In genomic region chr2:200873561-200873960, GRCh38 we compare ENCODE assay signal across 1 cellular context.
TF ChIP-seq lines count a peak whose summit lies in the region.

No MANE protein-coding gene starts in this region.

TF ChIP-seq in K562, 482 proteins besides CTCF, POLR2A, EP300 and RAD21 (continues in another document):
- TF ChIP-seq BHLHE40 (IDR thresholded peaks at IDR 0.05; ENCODE audit: low read length) = no peak
- TF ChIP-seq MCM5 (IDR thresholded peaks at IDR 0.05; ENCODE audit: low read depth) = no peak
- TF ChIP-seq TAF7 (tag; IDR thresholded peaks at IDR 0.05) = no peak
- TF ChIP-seq MGA (IDR thresholded peaks at IDR 0.05) = peak; percentile 21; the same call in 1 of the 2 replicates
- TF ChIP-seq MCM2 (IDR thresholded peaks at IDR 0.05; ENCODE audit: low read depth) = no peak
- TF ChIP-seq ZNF324 (CRISPR knock-in tag; IDR thresholded peaks at IDR 0.05) = no peak
- TF ChIP-seq FOXJ2 (tag; IDR thresholded peaks at IDR 0.05) = no peak
- TF ChIP-seq ZNF23 (CRISPR knock-in tag; IDR thresholded peaks at IDR 0.05) = no peak
- no peak for TF ChIP-seq HNRNPH1 (optimal IDR thresholded peaks at IDR 0.05; ENCODE audit: low read depth, low read length)
- TF ChIP-seq ZNF584 (CRISPR knock-in tag; IDR thresholded peaks at IDR 0.05; ENCODE audit: low read depth) = peak; percentile 30; the same call in 1 of the 2 replicates
- no peak for TF ChIP-seq ZNF224 (CRISPR knock-in tag; IDR thresholded peaks at IDR 0.05)
- TF ChIP-seq AFF4 (CRISPR knock-in tag; IDR thresholded peaks at IDR 0.05) = no peak
- TF ChIP-seq ZSCAN32 (CRISPR knock-in tag; IDR thresholded peaks at IDR 0.05) = no peak
- TF ChIP-seq ZNF583 (CRISPR knock-in tag; IDR thresholded peaks at IDR 0.05) = no peak
- TF ChIP-seq ZNF217 (CRISPR knock-in tag; IDR thresholded peaks at IDR 0.05) = no peak
- no peak for TF ChIP-seq ATF6 (CRISPR knock-in tag; IDR thresholded peaks at IDR 0.05)
- no peak for TF ChIP-seq SNRNP70 (optimal IDR thresholded peaks at IDR 0.05; ENCODE audit: low read depth, low read length)
- TF ChIP-seq ZNF511 (CRISPR knock-in tag; IDR thresholded peaks at IDR 0.05) = no peak
- no peak for TF ChIP-seq RBM17 (IDR thresholded peaks at IDR 0.05; ENCODE audit: borderline replicate concordance, low read depth, low read length)
- 0 out of 2 replicates have a peak, but pooled peaks have one; percentile 38 for TF ChIP-seq ZNF589 (CRISPR knock-in tag; IDR thresholded peaks at IDR 0.05; ENCODE audit: low read depth)
- peak; percentile 75 for TF ChIP-seq USF1 (CRISPR knock-in tag; IDR thresholded peaks at IDR 0.05)
- TF ChIP-seq SRSF3 (IDR thresholded peaks at IDR 0.05; ENCODE audit: insufficient read depth, low read length) = no peak
- no peak for TF ChIP-seq RBM15 (IDR thresholded peaks at IDR 0.05; ENCODE audit: insufficient read depth, low read length)
- no peak for TF ChIP-seq CREM (IDR thresholded peaks at IDR 0.05; ENCODE audit: low read depth)
- no peak for TF ChIP-seq L3MBTL2 (IDR thresholded peaks at IDR 0.05)
- TF ChIP-seq POLR3A (IDR thresholded peaks at IDR 0.05; ENCODE audit: borderline replicate concordance, extremely low read depth, insufficient read depth, insufficient read length) = no peak
- TF ChIP-seq NBN (IDR thresholded peaks at IDR 0.05; ENCODE audit: low read depth) = no peak
- peak; percentile 45 for TF ChIP-seq ATF3 (IDR thresholded peaks at IDR 0.05)
- no peak for TF ChIP-seq ATF3 (CRISPR knock-in tag; conservative IDR thresholded peaks at IDR 0.05)
- no peak for TF ChIP-seq POLR3G (IDR thresholded peaks at IDR 0.05; ENCODE audit: extremely low read depth, insufficient read length, insufficient replicate concordance)
- TF ChIP-seq ZBTB17 (CRISPR knock-in tag; IDR thresholded peaks at IDR 0.05) = no peak
- no peak for TF ChIP-seq CREB3L1 (IDR thresholded peaks at IDR 0.05; ENCODE audit: borderline replicate concordance, low read depth)
- TF ChIP-seq FIP1L1 (IDR thresholded peaks at IDR 0.05; ENCODE audit: low read depth, low read length, poor library complexity, severe bottlenecking) = no peak
- no peak for TF ChIP-seq TGIF2 (CRISPR knock-in tag; IDR thresholded peaks at IDR 0.05)
- no peak for TF ChIP-seq NCOA2 (IDR thresholded peaks at IDR 0.05; ENCODE audit: partially characterized antibody in 2 of 2)
- TF ChIP-seq NELFE (IDR thresholded peaks at IDR 0.05; ENCODE audit: insufficient read depth, insufficient read length) = no peak
- no peak for TF ChIP-seq CREBBP (IDR thresholded peaks at IDR 0.05; ENCODE audit: low read depth, low read length)
- peak; percentile 42; the same call in 1 of the 2 replicates for TF ChIP-seq JUND (IDR thresholded peaks at IDR 0.05; ENCODE audit: borderline replicate concordance, low read depth, low read length)
- no peak for TF ChIP-seq JUND (tag; IDR thresholded peaks at IDR 0.05; ENCODE audit: borderline replicate concordance, low read depth, low read length)
